Comparison of ENCODE assay signal across 13 cellular contexts in the genomic region with DNA sequence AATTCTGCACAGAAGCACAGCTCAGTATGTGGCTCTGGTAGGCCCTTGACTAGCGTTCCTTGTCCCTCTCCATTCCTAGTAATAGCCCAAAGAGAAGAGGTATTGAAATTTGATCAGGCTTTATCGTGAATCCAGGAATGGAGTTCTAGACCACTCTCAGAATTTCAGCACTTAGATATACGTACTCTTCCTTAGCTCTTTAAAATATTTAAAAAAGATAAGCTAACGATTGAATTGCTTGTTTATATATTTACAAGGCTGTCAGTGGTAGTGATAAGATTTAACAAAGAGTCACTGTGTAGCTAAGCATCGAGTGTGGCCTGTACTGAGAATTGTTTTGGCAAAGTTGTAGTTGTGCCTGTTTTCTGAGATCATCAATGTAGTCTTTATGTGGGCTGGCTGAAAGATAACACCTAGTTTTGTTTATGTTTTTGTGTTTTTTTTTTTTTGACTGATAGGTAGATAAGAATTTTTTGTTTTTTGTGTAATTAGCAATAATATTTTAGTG. TPM values are rescaled to one million over a fixed set of nuclear protein-coding genes. Genes with fewer than 3 reads are reported as not detected.
A peak's percentile ranks its signal among the peaks of the same experiment; 100 is the strongest.
DNase-seq lines count a peak whose midpoint lies in the region; ATAC-seq, FAIRE-seq and TF ChIP-seq lines count a peak whose summit lies in the region.
"Had no signal": no experiment of that assay in that cellular context is flagged by ENCODE, and none has a peak within 500 bp of the region (broad histone marks: within the 10 kb centered on the region; RNA-seq: fewer than 3 reads in every experiment).

No MANE protein-coding gene starts in this region.

- H3K27me3 ChIP-seq in Loucy (ENCODE audit: insufficient read depth, low read length, poor library complexity, severe bottlenecking) = no peaks in the 10 kb centered on the region
- H3K27me3 ChIP-seq in mesendoderm (ENCODE audit: insufficient read depth, low read length, poor library complexity) = no peaks in the 10 kb centered on the region
- H3K27me3 ChIP-seq in small intestine (ENCODE audit: control insufficient read depth in 2 of 2, insufficient read depth in 2 of 2, low read length in 2 of 2) = no peaks in the 10 kb centered on the region

- no peaks in the 10 kb centered on the region for H3K27me3 Mint-ChIP-seq in WTC11 (ENCODE audit: low read depth)

- peaks cover 55% of the 10 kb centered on the region for H4K20me1 ChIP-seq in Loucy (ENCODE audit: insufficient read depth, low read length, poor library complexity, severe bottlenecking)

- H3K9me2 ChIP-seq in Loucy (replicated peaks; ENCODE audit: low read depth, low read length) = no peaks in the 10 kb centered on the region

- ATAC-seq in WTC11 (no peak), GM21515 (IDR thresholded peaks at IDR 0.05; ENCODE audit: unreplicated experiment) (no peak), GM18873 (IDR thresholded peaks at IDR 0.05; ENCODE audit: low FRiP score, unreplicated experiment) (no peak)

- H3K36me3 ChIP-seq in Loucy (ENCODE audit: insufficient read depth, low read length) (peaks cover 10% of the 10 kb centered on the region; the same call in 1 of the 2 replicates), mesendoderm (ENCODE audit: control insufficient read depth, insufficient read depth, low read length) (peaks cover 1% of the 10 kb centered on the region), small intestine (ENCODE audit: control insufficient read depth in 2 of 2, insufficient read depth in 2 of 2, low read length in 2 of 2) (no peaks in the 10 kb centered on the region)

- H3K79me2 ChIP-seq in Loucy (ENCODE audit: insufficient read depth, low read length) (peaks cover 82% of the 10 kb centered on the region), mesendoderm (ENCODE audit: control insufficient read depth, insufficient read depth, low read length) (peaks cover 49% of the 10 kb centered on the region)

- peaks cover 12% of the 10 kb centered on the region for H3K9me3 Mint-ChIP-seq in WTC11

- peak overlapping the region; percentile 94 for H3K4me3 Mint-ChIP-seq in WTC11

- no peak overlapping the region for H3K23ac ChIP-seq in mesendoderm (ENCODE audit: low read length)

- peak overlapping the region; percentile 20 for H3K9ac ChIP-seq in Loucy (ENCODE audit: low read depth, low read length, poor library complexity, severe bottlenecking)
- no peak overlapping the region for H3K9ac ChIP-seq in mesendoderm (ENCODE audit: low read length)

- peaks cover 13% of the 10 kb centered on the region for H3K79me1 ChIP-seq in mesendoderm (ENCODE audit: low read length)

- no peak overlapping the region for H2AFZ ChIP-seq in Loucy (ENCODE audit: low read length)

- no CpG with 5 or more reads among the region's 5 CpGs for WGBS in mesendoderm (ENCODE audit: extremely low coverage, insufficient coverage, low lambda C conversion rate)
- WGBS in small intestine, 3 donors = 16 to 61% (median 43%) methylated on average over 5 of the region's 5 CpGs

- no peak overlapping the region for H2BK5ac ChIP-seq in mesendoderm (ENCODE audit: low read length)

- TF ChIP-seq CTCF in Loucy (conservative IDR thresholded peaks at IDR 0.05; ENCODE audit: low read length) (no peak), WTC11 (IDR thresholded peaks at IDR 0.05) (no peak)

- H3K56ac ChIP-seq in mesendoderm (ENCODE audit: low read length) = no peak overlapping the region

- H3K4me1 ChIP-seq in Loucy (ENCODE audit: insufficient read depth, low read length, poor library complexity, severe bottlenecking) = peaks cover 64% of the 10 kb centered on the region
- peaks cover 5% of the 10 kb centered on the region for H3K4me1 ChIP-seq in mesendoderm (ENCODE audit: control insufficient read depth, low read depth, low read length)
- peaks cover 0 to 2% of the 10 kb centered on the region in 2 donors for H3K4me1 ChIP-seq in small intestine (ENCODE audit: control insufficient read depth in 2 of 2, insufficient read depth in 1 of 2, low read depth in 1 of 2, low read length in 1 of 2)

- no peak overlapping the region for H4K8ac ChIP-seq in mesendoderm (ENCODE audit: low read depth, low read length)

- H3K4ac ChIP-seq in mesendoderm (ENCODE audit: low read depth, low read length) = no peak overlapping the region

- no peak overlapping the region for H2BK120ac ChIP-seq in mesendoderm (ENCODE audit: low read depth, low read length)

- DNase-seq in DMS79 (lab: John Stamatoyannopoulos, UW) (peak; percentile 17), WTC11 (ENCODE audit: low spot score) (no peak), mesendoderm (peak; percentile 40), dedifferentiated amniotic fluid mesenchymal stem cell (ENCODE audit: extremely low spot score) (no peak), small intestine (no peak)
- DNase-seq: activated CD4-positive, CD25-positive, alpha-beta regulatory T cell treated with anti-CD3 and anti-CD28 coated beads, Interleukin-2, amount 50 U/mL, for 72 hours; GOT3; NCI-H1048 had no signal

- H3K4me2 ChIP-seq in Loucy (ENCODE audit: low read depth, low read length, poor library complexity, severe bottlenecking) = peak overlapping the region; percentile 86
- H3K4me2 ChIP-seq in mesendoderm (ENCODE audit: low read length) = no peak overlapping the region

- no peak overlapping the region for H4K5ac ChIP-seq in mesendoderm (ENCODE audit: low read length)

- no peaks in the 10 kb centered on the region for H3K9me3 ChIP-seq in Loucy (ENCODE audit: insufficient read depth, low read depth, low read length)
- no peaks in the 10 kb centered on the region for H3K9me3 ChIP-seq in small intestine (ENCODE audit: control insufficient read depth, low read depth)

- H3K4me3 ChIP-seq in Loucy (ENCODE audit: low read length, poor library complexity, severe bottlenecking) (peak overlapping the region; percentile 79), mesendoderm (ENCODE audit: low read length) (no peak overlapping the region), small intestine (ENCODE audit: low read depth in 1 of 2, low read length in 2 of 2) (no peak overlapping the region)

- H2BK15ac ChIP-seq in mesendoderm (replicated peaks; ENCODE audit: low read depth) = no peak overlapping the region

- peak overlapping the region; percentile 84 for H3K27ac Mint-ChIP-seq in WTC11

- no peak overlapping the region for H2AK5ac ChIP-seq in mesendoderm (ENCODE audit: low read length)

- H3K27ac ChIP-seq in mesendoderm (ENCODE audit: low read depth, low read length) (no peak overlapping the region), small intestine (ENCODE audit: low read depth in 1 of 2, low read length in 1 of 2) (no peak overlapping the region)
- H3K27ac ChIP-seq: RWPE1 had no signal

- peaks cover 44% of the 10 kb centered on the region for H3K4me1 Mint-ChIP-seq in WTC11

- H3K36me3 Mint-ChIP-seq in WTC11 = peaks cover 21% of the 10 kb centered on the region

- CTCF ChIA-PET in WTC11 (lab: Charles Lee) = interaction anchor here (1.2 kb wide), 1 partner anchor 83 kb away, joined by 3 read pairs; no protein-coding TSS in a partner anchor

- H3K18ac ChIP-seq in mesendoderm (ENCODE audit: low read length) = no peak overlapping the region

- POLR2A ChIA-PET in WTC11 (lab: Charles Lee) = interaction anchor here (1.1 kb wide), 1 partner anchor 110 kb away, joined by 4 read pairs; a partner anchor contains a TSS

- no peaks in the 10 kb centered on the region for H3F3A ChIP-seq in Loucy (ENCODE audit: low read depth)

- FAIRE-seq in small intestine (lab: Jason Lieb, UNC) = no peak
- FAIRE-seq: frontal cortex had no signal

TF ChIP-seq in WTC11, 78 proteins besides CTCF, POLR2A, EP300 and RAD21 (continues in another document):
- no peak for TF ChIP-seq CREM (CRISPR knock-in tag; IDR thresholded peaks at IDR 0.05)
- TF ChIP-seq ATF1 (CRISPR knock-in tag; IDR thresholded peaks at IDR 0.05) = no peak
- TF ChIP-seq FOXJ3 (CRISPR knock-in tag; IDR thresholded peaks at IDR 0.05; ENCODE audit: borderline replicate concordance) = no peak
- no peak for TF ChIP-seq SOX15 (CRISPR knock-in tag; IDR thresholded peaks at IDR 0.05)
- TF ChIP-seq, protein P1, sequence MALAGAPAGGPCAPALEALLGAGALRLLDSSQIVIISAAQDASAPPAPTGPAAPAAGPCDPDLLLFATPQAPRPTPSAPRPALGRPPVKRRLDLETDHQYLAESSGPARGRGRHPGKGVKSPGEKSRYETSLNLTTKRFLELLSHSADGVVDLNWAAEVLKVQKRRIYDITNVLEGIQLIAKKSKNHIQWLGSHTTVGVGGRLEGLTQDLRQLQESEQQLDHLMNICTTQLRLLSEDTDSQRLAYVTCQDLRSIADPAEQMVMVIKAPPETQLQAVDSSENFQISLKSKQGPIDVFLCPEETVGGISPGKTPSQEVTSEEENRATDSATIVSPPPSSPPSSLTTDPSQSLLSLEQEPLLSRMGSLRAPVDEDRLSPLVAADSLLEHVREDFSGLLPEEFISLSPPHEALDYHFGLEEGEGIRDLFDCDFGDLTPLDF (CRISPR knock-in tag; IDR thresholded peaks at IDR 0.05) = no peak
- no peak for TF ChIP-seq TP53 (CRISPR knock-in tag; IDR thresholded peaks at IDR 0.05)
- TF ChIP-seq, protein P2, sequence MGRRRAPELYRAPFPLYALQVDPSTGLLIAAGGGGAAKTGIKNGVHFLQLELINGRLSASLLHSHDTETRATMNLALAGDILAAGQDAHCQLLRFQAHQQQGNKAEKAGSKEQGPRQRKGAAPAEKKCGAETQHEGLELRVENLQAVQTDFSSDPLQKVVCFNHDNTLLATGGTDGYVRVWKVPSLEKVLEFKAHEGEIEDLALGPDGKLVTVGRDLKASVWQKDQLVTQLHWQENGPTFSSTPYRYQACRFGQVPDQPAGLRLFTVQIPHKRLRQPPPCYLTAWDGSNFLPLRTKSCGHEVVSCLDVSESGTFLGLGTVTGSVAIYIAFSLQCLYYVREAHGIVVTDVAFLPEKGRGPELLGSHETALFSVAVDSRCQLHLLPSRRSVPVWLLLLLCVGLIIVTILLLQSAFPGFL (CRISPR knock-in tag; IDR thresholded peaks at IDR 0.05; ENCODE audit: borderline replicate concordance) = no peak
- TF ChIP-seq EMX1 (CRISPR knock-in tag; IDR thresholded peaks at IDR 0.05) = no peak
- no peak for TF ChIP-seq SMAD4 (CRISPR knock-in tag; IDR thresholded peaks at IDR 0.05)

RNA-seq across cellular contexts. Expression of a gene that starts 2.5 kb away (rescaled TPM):
- 41.0 to 43.6 TPM (median 42.7 TPM) in 3 replicates for total RNA-seq in WTC11 (2021)
- 10.2 TPM for polyA plus RNA-seq in mesendoderm (2013, experiment 1 of 2)
- polyA plus RNA-seq in mesendoderm (2013, experiment 2 of 2) = 10.3 TPM
- polyA plus RNA-seq in small intestine = 1 to 10 TPM in 1 of 3 donors, under 1 TPM in 2; 0.54 to 1.6 (median 0.67) TPM

Comparison
In these comparisons a context has a peak if more than half of its experiments do, and no peak if none do; other contexts are left out.
1. DNase-seq: peak in DMS79 (single experiment) and mesendoderm (single experiment); none in WTC11 (single experiment), dedifferentiated amniotic fluid mesenchymal stem cell (single experiment) and small intestine (single experiment).